In the genomic region with DNA sequence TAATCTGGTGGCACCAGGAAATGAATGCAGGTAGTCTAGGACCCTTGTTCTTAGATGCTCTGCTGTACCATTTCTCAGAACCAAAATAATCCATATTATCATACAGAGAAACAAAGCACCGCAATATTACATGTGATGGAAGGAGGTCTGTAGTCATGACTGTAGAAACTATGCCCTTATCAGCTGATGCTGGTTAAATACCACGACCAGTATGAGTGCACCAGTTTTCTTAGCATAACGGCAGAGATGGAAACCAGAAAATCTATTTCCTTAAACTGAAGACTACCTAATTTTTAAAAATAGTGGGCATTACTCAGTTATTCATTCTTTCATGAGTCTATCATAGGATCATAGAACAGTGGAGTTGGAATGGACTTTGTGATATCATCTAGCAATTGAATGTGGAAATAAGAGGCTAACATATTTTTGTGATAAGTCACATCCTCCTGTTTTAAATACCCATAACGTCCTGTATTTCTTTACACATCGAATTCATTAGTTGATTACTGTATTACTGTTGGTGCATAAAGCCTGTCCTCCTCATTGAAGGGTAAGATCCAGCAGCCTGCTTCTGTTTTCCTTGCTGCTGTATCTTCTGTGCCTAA, we compare ENCODE assay signal across 17 cellular contexts. TPM values are rescaled to one million over a fixed set of nuclear protein-coding genes. Genes with fewer than 3 reads are reported as not detected.
A peak's percentile ranks its signal among the peaks of the same experiment; 100 is the strongest.
DNase-seq lines count a peak whose midpoint lies in the region; ATAC-seq, FAIRE-seq and TF ChIP-seq lines count a peak whose summit lies in the region.
"Had no signal": no experiment of that assay in that cellular context is flagged by ENCODE, and none has a peak within 500 bp of the region (broad histone marks: within the 10 kb centered on the region; RNA-seq: fewer than 3 reads in every experiment).

No MANE protein-coding gene starts in this region.

- no TSS peak for BruUV-seq in IMR-90 (replicated peaks; lab: Mats Ljungman, UMichigan)

- peaks cover 26% of the 10 kb centered on the region for H3K4me1 Mint-ChIP-seq in neural progenitor cell

- H2BK12ac ChIP-seq in mesenchymal stem cell (ENCODE audit: low read length in 2 of 2): no peak overlapping the region

- POLR2A ChIA-PET in IMR-90 (lab: Charles Lee; ENCODE audit: unreplicated experiment): no interaction called here

- TF ChIP-seq CTCF in AG09319 (IDR thresholded peaks at IDR 0.05; ENCODE audit: low read depth, low read length) (no peak), IMR-90 (conservative IDR thresholded peaks at IDR 0.05; ENCODE audit: low read depth, low read length) (no peak), bronchial epithelial cell (IDR thresholded peaks at IDR 0.05; ENCODE audit: insufficient read depth, low read length, severe bottlenecking) (no peak), neural progenitor cell (IDR thresholded peaks at IDR 0.05) (no peak), smooth muscle cell (IDR thresholded peaks at IDR 0.05; ENCODE audit: borderline replicate concordance, insufficient read depth, poor library complexity, severe bottlenecking) (no peak)

- in situ Hi-C loops in IMR-90 (cut with MboI; ENCODE audit: low sequenced_read_pairs): no loop called here

- H3K27ac Mint-ChIP-seq in activated naive CD4-positive, alpha-beta T cell treated with anti-CD3 and anti-CD28 coated beads, Interleukin-2, amount 50 U/mL, for 72 hours: no peak overlapping the region
- no peak overlapping the region for H3K27ac Mint-ChIP-seq in neural progenitor cell

- peak overlapping the region; percentile 83; the same call in 1 of the 2 replicates for H2AK5ac ChIP-seq in IMR-90 (ENCODE audit: low read depth, low read length)
- H2AK5ac ChIP-seq in mesenchymal stem cell (ENCODE audit: low read length, severe bottlenecking): no peak overlapping the region

- peak overlapping the region; percentile 73 for H2AFZ ChIP-seq in IMR-90 (replicated peaks; ENCODE audit: low read length, poor library complexity)
- no peak overlapping the region for H2AFZ ChIP-seq in mesenchymal stem cell (ENCODE audit: low read depth, low read length)
- H2AFZ ChIP-seq in neural progenitor cell (replicated peaks): no peak overlapping the region
- no peak overlapping the region for H2AFZ ChIP-seq in smooth muscle cell (ENCODE audit: low read depth)

- H3K27me3 ChIP-seq in IMR-90 (ENCODE audit: control insufficient read depth, insufficient read depth, low read length) (no peaks in the 10 kb centered on the region), bronchial epithelial cell (ENCODE audit: control insufficient read depth, insufficient read depth, low read length) (no peaks in the 10 kb centered on the region), mesenchymal stem cell (ENCODE audit: control insufficient read depth in 1 of 2, insufficient read depth in 1 of 2, low read length in 2 of 2) (no peaks in the 10 kb centered on the region), neural progenitor cell (no peaks in the 10 kb centered on the region), smooth muscle cell (ENCODE audit: low read depth) (no peaks in the 10 kb centered on the region)
- H3K27me3 ChIP-seq: BLaER1, vagina had no signal

- H4K8ac ChIP-seq in IMR-90 (ENCODE audit: low read depth in 2 of 2, low read length in 2 of 2) (peak overlapping the region in 1 of 2 experiments; percentile 50; a peak in 2 of 4 replicates), mesenchymal stem cell (ENCODE audit: low read length) (no peak overlapping the region)

- H4K20me1 ChIP-seq in IMR-90 (ENCODE audit: insufficient read depth, low read length) (no peaks in the 10 kb centered on the region), neural progenitor cell (ENCODE audit: low read depth) (no peaks in the 10 kb centered on the region), smooth muscle cell (ENCODE audit: low read depth) (no peaks in the 10 kb centered on the region)
- H4K20me1 ChIP-seq: BLaER1 had no signal

- no peak overlapping the region for H3K4me3 ChIP-seq in IMR-90 (ENCODE audit: insufficient read depth, low read depth, low read length)
- H3K4me3 ChIP-seq in bronchial epithelial cell (ENCODE audit: low read depth, low read length): no peak overlapping the region
- H3K4me3 ChIP-seq in mesenchymal stem cell (ENCODE audit: insufficient read depth in 1 of 2, low read depth in 1 of 2, low read length in 2 of 2): no peak overlapping the region
- no peak overlapping the region for H3K4me3 ChIP-seq in neural progenitor cell
- no peak overlapping the region for H3K4me3 ChIP-seq in smooth muscle cell
- H3K4me3 ChIP-seq: BLaER1, vagina had no signal

- H3K27me3 Mint-ChIP-seq in neural progenitor cell (ENCODE audit: insufficient read depth, low read depth): peaks cover 5% of the 10 kb centered on the region

- peak; percentile 23 for DNase-seq in AG09319 (ENCODE audit: extremely low read depth, low read depth)
- peak; percentile 68 for DNase-seq in IMR-90
- DNase-seq in bronchial epithelial cell (ENCODE audit: low read depth): peak; percentile 69
- DNase-seq in mesenchymal stem cell: peak; percentile 10
- no peak for DNase-seq in activated naive CD4-positive, alpha-beta T cell treated with anti-CD3 and anti-CD28 coated beads, Interleukin-2, amount 50 U/mL, for 72 hours (ENCODE audit: low spot score in 2 of 2)
- no peak for DNase-seq in neural progenitor cell (ENCODE audit: low spot score)
- no peak for DNase-seq in smooth muscle cell (lab: John Stamatoyannopoulos, UW; ENCODE audit: unreplicated experiment)
- DNase-seq in middle frontal gyrus (ENCODE audit: extremely low spot score, low spot score): no peak
- DNase-seq: activated T-cell treated with anti-CD3 and anti-CD28 coated beads, Interleukin-2, amount 50 U/mL, for 48 hours; KBM-7; kidney; NCI-H748 treated with DMSO at 0.1 percent for 48 hours; right cardiac atrium; stimulated activated CD4-positive, alpha-beta T cell treated with anti-CD3 and anti-CD28 coated beads, Interleukin-1b, Interleukin-23, amount 100 ng/mL, for 48 hours had no signal

- intact Hi-C loops in IMR-90 (cut with micrococcal nuclease): no loop called here

- ATAC-seq in IMR-90 (ENCODE audit: low read depth): peak; percentile 37
- ATAC-seq in activated naive CD4-positive, alpha-beta T cell treated with anti-CD3 and anti-CD28 coated beads, Interleukin-2, amount 50 U/mL, for 72 hours: no peak
- ATAC-seq: right cardiac atrium had no signal

- H3F3A ChIP-seq in neural progenitor cell (ENCODE audit: low read depth) (no peaks in the 10 kb centered on the region), smooth muscle cell (ENCODE audit: low read depth) (no peaks in the 10 kb centered on the region)

- H2BK20ac ChIP-seq in IMR-90 (ENCODE audit: low read depth, low read length): peak overlapping the region; percentile 77

- no peak overlapping the region for H3K4me3 Mint-ChIP-seq in neural progenitor cell

- H3K18ac ChIP-seq in IMR-90 (ENCODE audit: low read depth, low read length) (peak overlapping the region; percentile 14; the same call in 1 of the 2 replicates), mesenchymal stem cell (ENCODE audit: low read depth in 1 of 2, low read length in 2 of 2) (no peak overlapping the region)

- H3K27ac ChIP-seq in IMR-90 (ENCODE audit: insufficient read depth, low read length) (peak overlapping the region; percentile 50; the same call in 1 of the 2 replicates), mesenchymal stem cell (ENCODE audit: low read length, poor library complexity, severe bottlenecking) (no peak overlapping the region), neural progenitor cell (no peak overlapping the region), smooth muscle cell (ENCODE audit: low read depth) (no peak overlapping the region)
- H3K27ac ChIP-seq: BLaER1, vagina had no signal

- peaks cover 3% of the 10 kb centered on the region; the same call in 1 of the 2 replicates for H3K4me1 ChIP-seq in IMR-90 (ENCODE audit: control insufficient read depth, insufficient read depth, low read length)
- no peaks in the 10 kb centered on the region for H3K4me1 ChIP-seq in mesenchymal stem cell (ENCODE audit: control insufficient read depth, insufficient read depth, low read depth, low read length)
- peaks cover 5% of the 10 kb centered on the region for H3K4me1 ChIP-seq in neural progenitor cell
- H3K4me1 ChIP-seq in smooth muscle cell (ENCODE audit: low read depth): no peaks in the 10 kb centered on the region
- H3K4me1 ChIP-seq: vagina had no signal

- H2BK5ac ChIP-seq in IMR-90 (ENCODE audit: low read depth, low read length, poor library complexity, severe bottlenecking) (no peak overlapping the region), mesenchymal stem cell (ENCODE audit: low read depth, low read length, poor library complexity, severe bottlenecking) (no peak overlapping the region)

- H3K56ac ChIP-seq in IMR-90 (ENCODE audit: extremely low read depth, insufficient read depth, low read length): no peak overlapping the region

- H3K9ac ChIP-seq in IMR-90 (ENCODE audit: low read depth, low read length) (no peak overlapping the region), mesenchymal stem cell (ENCODE audit: low read length) (no peak overlapping the region), neural progenitor cell (no peak overlapping the region), smooth muscle cell (ENCODE audit: low read depth) (no peak overlapping the region)
- H3K9ac ChIP-seq: BLaER1 had no signal

- no peak overlapping the region; the same call in 1 of the 2 replicates for H3K23ac ChIP-seq in IMR-90 (ENCODE audit: low read depth, low read length)
- H3K23ac ChIP-seq in mesenchymal stem cell (ENCODE audit: low read length in 2 of 2): no peak overlapping the region

- H3K36me3 ChIP-seq in IMR-90 (ENCODE audit: control insufficient read depth, insufficient read depth, low read length) (no peaks in the 10 kb centered on the region), bronchial epithelial cell (ENCODE audit: control insufficient read depth, insufficient read depth, low read length) (no peaks in the 10 kb centered on the region), mesenchymal stem cell (ENCODE audit: control insufficient read depth in 1 of 2, insufficient read depth in 2 of 2, low read depth in 1 of 2, low read length in 2 of 2) (peaks cover 0 to 2% of the 10 kb centered on the region in 2 experiments), neural progenitor cell (no peaks in the 10 kb centered on the region), smooth muscle cell (ENCODE audit: low read depth) (no peaks in the 10 kb centered on the region)
- H3K36me3 ChIP-seq: BLaER1, vagina had no signal

- no peaks in the 10 kb centered on the region for H3K79me1 ChIP-seq in IMR-90 (ENCODE audit: low read depth in 1 of 2, low read length in 2 of 2)
- no peaks in the 10 kb centered on the region for H3K79me1 ChIP-seq in mesenchymal stem cell (replicated peaks; ENCODE audit: low read length, poor library complexity, severe bottlenecking)

- H3K9me3 ChIP-seq in IMR-90 (ENCODE audit: control insufficient read depth, insufficient read depth, low read length) (no peaks in the 10 kb centered on the region), mesenchymal stem cell (ENCODE audit: control insufficient read depth, low read length) (no peaks in the 10 kb centered on the region), neural progenitor cell (ENCODE audit: low read depth) (no peaks in the 10 kb centered on the region), smooth muscle cell (replicated peaks; ENCODE audit: low read depth) (no peaks in the 10 kb centered on the region)
- H3K9me3 ChIP-seq: BLaER1, vagina had no signal

- CTCF ChIA-PET in IMR-90 (lab: Yijun Ruan, JAX): no interaction called here

- H4K91ac ChIP-seq in IMR-90 (ENCODE audit: insufficient read depth, low read depth, low read length): no peak overlapping the region
- H4K91ac ChIP-seq in mesenchymal stem cell (ENCODE audit: low read length): no peak overlapping the region

- H3K9me1 ChIP-seq in IMR-90 (ENCODE audit: insufficient read depth, low read length): peaks cover 7% of the 10 kb centered on the region

- no peak for TF ChIP-seq POLR2A in IMR-90 (IDR thresholded peaks at IDR 0.05; ENCODE audit: low read depth, low read length)

- no peak for TF ChIP-seq RAD21 in IMR-90 (IDR thresholded peaks at IDR 0.05; ENCODE audit: low read length)

- H3K4ac ChIP-seq in IMR-90 (ENCODE audit: low read depth, low read length) (peak overlapping the region; percentile 77; the same call in 1 of the 2 replicates), mesenchymal stem cell (ENCODE audit: low read depth in 1 of 2, low read length in 2 of 2) (no peak overlapping the region)

- no CpG with 5 or more reads among the region's 5 CpGs for WGBS in IMR-90 (ENCODE audit: extremely low coverage in 2 of 2, insufficient read length in 1 of 2), 2 experiments
- 62% methylated on average over 4 of the region's 5 CpGs for WGBS in mesenchymal stem cell
- 87% methylated on average over 5 of the region's 5 CpGs for WGBS in smooth muscle cell (ENCODE audit: low lambda C conversion rate)

- no peaks in the 10 kb centered on the region for H3K36me3 Mint-ChIP-seq in activated naive CD4-positive, alpha-beta T cell treated with anti-CD3 and anti-CD28 coated beads, Interleukin-2, amount 50 U/mL, for 72 hours
- H3K36me3 Mint-ChIP-seq in neural progenitor cell: no peaks in the 10 kb centered on the region

- H3K9me3 Mint-ChIP-seq in activated naive CD4-positive, alpha-beta T cell treated with anti-CD3 and anti-CD28 coated beads, Interleukin-2, amount 50 U/mL, for 72 hours: no peaks in the 10 kb centered on the region
- H3K9me3 Mint-ChIP-seq in neural progenitor cell: no peaks in the 10 kb centered on the region

- H3K4me2 ChIP-seq in IMR-90 (ENCODE audit: low read depth, low read length) (no peak overlapping the region), mesenchymal stem cell (ENCODE audit: low read length, poor library complexity, severe bottlenecking) (no peak overlapping the region), neural progenitor cell (no peak overlapping the region), smooth muscle cell (no peak overlapping the region)
- H3K4me2 ChIP-seq: BLaER1 had no signal

- H2BK15ac ChIP-seq in IMR-90 (ENCODE audit: low read depth, low read length) (peak overlapping the region; percentile 68; the same call in 1 of the 3 replicates), mesenchymal stem cell (ENCODE audit: low read depth, poor library complexity, severe bottlenecking) (no peak overlapping the region)

- dilution Hi-C loops in IMR-90 (cut with HindIII; ENCODE audit: low sequenced_read_pairs, unreplicated experiment): no loop called here

- H3K79me2 ChIP-seq in neural progenitor cell (ENCODE audit: low read depth): no peaks in the 10 kb centered on the region
- no peaks in the 10 kb centered on the region for H3K79me2 ChIP-seq in smooth muscle cell (ENCODE audit: low read depth)

- H2BK120ac ChIP-seq in IMR-90 (ENCODE audit: low read depth, low read length): peak overlapping the region; percentile 88
- H2BK120ac ChIP-seq in mesenchymal stem cell (ENCODE audit: low read depth, low read length): no peak overlapping the region

- peak overlapping the region; percentile 80; the same call in 1 of the 2 replicates for H3K14ac ChIP-seq in IMR-90 (replicated peaks; ENCODE audit: low read depth, low read length)
- H3K14ac ChIP-seq in mesenchymal stem cell (ENCODE audit: low read length in 2 of 2): no peak overlapping the region

- no peak overlapping the region for H4K5ac ChIP-seq in IMR-90 (ENCODE audit: low read depth, low read length)

- H2AK9ac ChIP-seq in IMR-90 (replicated peaks; ENCODE audit: low read depth, low read length, poor library complexity): no peak overlapping the region

- no peak for FAIRE-seq in bronchial epithelial cell (lab: Jason Lieb, UNC)
- FAIRE-seq: kidney had no signal

RNA-seq across cellular contexts. Expression of a gene that starts 15.1 kb away (rescaled TPM):
- total RNA-seq in IMR-90 (2012; rRNA removed) (0.54 and 0.56 TPM in 2 replicates), bronchial epithelial cell (1.1 and 2.9 TPM in 2 replicates), neural progenitor cell (ENCODE audit: low replicate concordance) (0.69 and 1.4 TPM in 2 replicates), smooth muscle cell (3.7 and 4.0 TPM in 2 replicates)
- polyA plus RNA-seq in IMR-90 (2012; rRNA removed) (0.46 and 0.51 TPM in 2 replicates), smooth muscle cell (4.6 and 7.4 TPM in 2 replicates)
- 0.14 and 0.24 TPM in 2 replicates for polyA plus RNA-seq in IMR-90 (2012; cell fraction: cytosol; rRNA removed)
- 0.11 and 0.48 TPM in 2 replicates for polyA plus RNA-seq in IMR-90 (2012; cell fraction: nucleus; rRNA removed; ENCODE audit: low replicate concordance)
- 3.2 TPM for polyA plus RNA-seq in mesenchymal stem cell (2013, experiment 1 of 2)
- 3.1 TPM for polyA plus RNA-seq in mesenchymal stem cell (2013, experiment 2 of 2)
- 1 to 10 TPM; 1.5 to 2.2 TPM for total RNA-seq in activated naive CD4-positive, alpha-beta T cell treated with anti-CD3 and anti-CD28 coated beads, Interleukin-2, amount 50 U/mL, for 72 hours

RNA-seq across cellular contexts. Expression of a gene that starts 59.4 kb away (rescaled TPM):
- total RNA-seq in IMR-90 (2012; rRNA removed) (not detected in 2 replicates), bronchial epithelial cell (0.79 TPM in 1 of 2 replicates, not detected in the other), neural progenitor cell (ENCODE audit: low replicate concordance) (not detected in 2 replicates), smooth muscle cell (1.1 TPM in 1 of 2 replicates, not detected in the other)
- polyA plus RNA-seq in IMR-90 (2012; rRNA removed) (not detected in 2 replicates), smooth muscle cell (not detected in 2 replicates)
- polyA plus RNA-seq in IMR-90 (2012; cell fraction: cytosol; rRNA removed): not detected in 2 replicates
- not detected in 2 replicates for polyA plus RNA-seq in IMR-90 (2012; cell fraction: nucleus; rRNA removed; ENCODE audit: low replicate concordance)
- 0.01 TPM for polyA plus RNA-seq in mesenchymal stem cell (2013, experiment 1 of 2)
- polyA plus RNA-seq in mesenchymal stem cell (2013, experiment 2 of 2): not detected
- total RNA-seq in activated naive CD4-positive, alpha-beta T cell treated with anti-CD3 and anti-CD28 coated beads, Interleukin-2, amount 50 U/mL, for 72 hours: under 1 TPM; 0.43 to 0.56 TPM
- total RNA-seq: chondrocyte, vagina had no signal
- polyA plus RNA-seq: right cardiac atrium had no signal

Comparison
In these comparisons a context has a peak if more than half of its experiments do, and no peak if none do; other contexts are left out.
1. DNase-seq: peak in AG09319 (single experiment), IMR-90 (single experiment), bronchial epithelial cell (single experiment) and mesenchymal stem cell (single experiment); none in activated naive CD4-positive, alpha-beta T cell treated with anti-CD3 and anti-CD28 coated beads, Interleukin-2, amount 50 U/mL, for 72 hours (0 of 2), neural progenitor cell (single experiment), smooth muscle cell (single experiment) and middle frontal gyrus (single experiment).